Comparison of ENCODE assay signal across 22 cellular contexts in genomic region chr1:204198978-204199340, GRCh38. TPM values are rescaled to one million over a fixed set of nuclear protein-coding genes. Genes with fewer than 3 reads are reported as not detected.
DNase-seq lines count a peak whose midpoint lies in the region; ATAC-seq and TF ChIP-seq lines count a peak whose summit lies in the region.
"Had no signal": no experiment of that assay in that cellular context is flagged by ENCODE, and none has a peak within 500 bp of the region (broad histone marks: within the 10 kb centered on the region; RNA-seq: fewer than 3 reads in every experiment).

No MANE protein-coding gene starts in this region.

- H3K27ac ChIP-seq in PC-9 (peak overlapping the region; percentile 82), epithelial cell of prostate (peak overlapping the region; percentile 76), prostate gland (peak overlapping the region; percentile 43 to 60)

- TF ChIP-seq POLR2A in prostate gland (IDR thresholded peaks at IDR 0.05) = no peak

- H3K79me2 ChIP-seq in PC-9 (ENCODE audit: low read depth) = no peaks in the 10 kb centered on the region

- peaks cover 23% of the 10 kb centered on the region for H3K4me1 ChIP-seq in Caco-2
- H3K4me1 ChIP-seq in PC-9 (replicated peaks; ENCODE audit: insufficient read depth) = peaks cover 50% of the 10 kb centered on the region
- peaks cover 8% of the 10 kb centered on the region for H3K4me1 ChIP-seq in prostate gland (replicated peaks)

- H3K9me3 ChIP-seq in Caco-2 (no peaks in the 10 kb centered on the region), PC-9 (ENCODE audit: insufficient read depth, low read depth) (no peaks in the 10 kb centered on the region), prostate gland (no peaks in the 10 kb centered on the region)
- H3K9me3 ChIP-seq: heart left ventricle had no signal

- peak overlapping the region; percentile 77 for H3K4me2 ChIP-seq in PC-9

- CTCF ChIA-PET in Caco-2 (lab: Charles Lee) = interaction anchor here (0.6 to 1.6 kb wide), 7 partner anchors 8 to 200 kb away, joined by 5 to 39 read pairs (median 7); partner anchors contain the start of gene GOLT1A
- CTCF ChIA-PET in PC-9 (lab: Charles Lee) = interaction anchor here (0.6 to 3.0 kb wide), 9 partner anchors 8 to 607 kb away, joined by 3 to 64 read pairs (median 5); partner anchors contain the start of gene REN

- no peak for TF ChIP-seq CTCF in Caco-2 (IDR thresholded peaks at IDR 0.05; ENCODE audit: insufficient read depth in 1 of 2, low read depth in 1 of 2, low read length in 1 of 2, severe bottlenecking in 1 of 2, unreplicated experiment in 1 of 2)
- TF ChIP-seq CTCF in PC-9 (conservative IDR thresholded peaks at IDR 0.05) = no peak
- no peak for TF ChIP-seq CTCF in prostate gland (IDR thresholded peaks at IDR 0.05)
- TF ChIP-seq CTCF in chondrocyte (IDR thresholded peaks at IDR 0.05) = no peak
- TF ChIP-seq CTCF in progenitor cell of endocrine pancreas (IDR thresholded peaks at IDR 0.05; ENCODE audit: unreplicated experiment) = no peak

- peak overlapping the region; percentile 68 for H3K27ac Mint-ChIP-seq in Caco-2 (ENCODE audit: unreplicated experiment)
- H3K27ac Mint-ChIP-seq in chondrocyte (ENCODE audit: unreplicated experiment) = no peak overlapping the region
- no peak overlapping the region for H3K27ac Mint-ChIP-seq in progenitor cell of endocrine pancreas
- H3K27ac Mint-ChIP-seq: activated CD4-positive, alpha-beta memory T cell treated with anti-CD3 and anti-CD28 coated beads, Interleukin-2, amount 10 ng/mL, durations not matched to agents 7 days and 5 days; activated naive CD4-positive, alpha-beta T cell treated with anti-CD3 and anti-CD28 coated beads for 36 hours; natural killer cell treated with Interleukin-12 subunit alpha and Interleukin-12 subunit beta and Interleukin-15 and Interleukin-18, amount 100 ng/mL, for 72 hours; WTC11 had no signal

- H2AFZ ChIP-seq in PC-9 = peak overlapping the region; percentile 72; the same call in 1 of the 2 replicates

- BruUV-seq in Caco-2 (replicated peaks; lab: Mats Ljungman, UMichigan) (no TSS peak), PC-9 (replicated peaks; lab: Mats Ljungman, UMichigan) (TSS peak; percentile 78)

- peaks cover 21% of the 10 kb centered on the region for H3K4me1 Mint-ChIP-seq in Caco-2 (ENCODE audit: low read depth, unreplicated experiment)
- peaks cover 22% of the 10 kb centered on the region for H3K4me1 Mint-ChIP-seq in chondrocyte (ENCODE audit: low read depth)
- no peaks in the 10 kb centered on the region for H3K4me1 Mint-ChIP-seq in progenitor cell of endocrine pancreas (ENCODE audit: low read depth)

- H3K27me3 ChIP-seq in Caco-2 (replicated peaks; ENCODE audit: control insufficient read depth, insufficient read depth, low read length) = no peaks in the 10 kb centered on the region
- H3K27me3 ChIP-seq in PC-9 (ENCODE audit: insufficient read depth, low read depth) = no peaks in the 10 kb centered on the region
- no peaks in the 10 kb centered on the region for H3K27me3 ChIP-seq in prostate gland (replicated peaks; ENCODE audit: insufficient read depth)

- DNase-seq in Caco-2 = no peak
- DNase-seq in PC-9 = peak in 1 of 2 experiments; percentile 44
- no peak for DNase-seq in epithelial cell of prostate (ENCODE audit: low read depth, low spot score)
- DNase-seq in prostate gland (ENCODE audit: low spot score) = no peak
- no peak for DNase-seq in chondrocyte (ENCODE audit: low spot score)
- DNase-seq in activated naive CD4-positive, alpha-beta T cell treated with Interleukin-2 at 50 U/mL for 16 hours = no peak
- no peak for DNase-seq in progenitor cell of endocrine pancreas (ENCODE audit: low spot score, unreplicated experiment)
- DNase-seq: activated CD4-positive, alpha-beta memory T cell treated with anti-CD3 and anti-CD28 coated beads, Interleukin-2, amount 10 ng/mL, durations not matched to agents 7 days and 5 days; COR-L47; effector memory CD4-positive, alpha-beta T cell; Kasumi-1; NCI-H2081; posterior cingulate gyrus; SHP77 treated with DMSO at 0.1 percent for 48 hours had no signal

- no peak overlapping the region for H3K4me3 Mint-ChIP-seq in Caco-2 (ENCODE audit: unreplicated experiment)
- no peak overlapping the region for H3K4me3 Mint-ChIP-seq in chondrocyte (ENCODE audit: unreplicated experiment)
- H3K4me3 Mint-ChIP-seq in progenitor cell of endocrine pancreas (ENCODE audit: low read depth) = no peak overlapping the region
- H3K4me3 Mint-ChIP-seq: activated CD4-positive, alpha-beta memory T cell treated with anti-CD3 and anti-CD28 coated beads, Interleukin-2, amount 10 ng/mL, durations not matched to agents 7 days and 5 days; activated naive CD4-positive, alpha-beta T cell treated with anti-CD3 and anti-CD28 coated beads for 36 hours; natural killer cell treated with Interleukin-12 subunit alpha and Interleukin-12 subunit beta and Interleukin-15 and Interleukin-18, amount 100 ng/mL, for 72 hours; WTC11 had no signal

- no peak for ATAC-seq in GM19397 (IDR thresholded peaks at IDR 0.05; ENCODE audit: unreplicated experiment)
- ATAC-seq: natural killer cell treated with Interleukin-12 subunit alpha and Interleukin-12 subunit beta and Interleukin-15 and Interleukin-18, amount 100 ng/mL, for 72 hours had no signal

- intact Hi-C loops in Caco-2 (cut with micrococcal nuclease; ENCODE audit: unreplicated experiment) (loop anchor here (1.0 kb wide), 1 partner anchor 37 kb away; no protein-coding TSS in a partner anchor), PC-9 (cut with micrococcal nuclease; ENCODE audit: unreplicated experiment) (loop anchor here (1.0 to 2.0 kb wide), 3 partner anchors 28 to 338 kb away; partner anchors contain the start of gene SNRPE), prostate gland (cut with DNase I) (no loop called here)

- POLR2A ChIA-PET in Caco-2 (lab: Charles Lee) (interaction anchor here (1.2 kb wide), 1 partner anchor 9 kb away, joined by 3 read pairs; no protein-coding TSS in a partner anchor), PC-9 (lab: Charles Lee; ENCODE audit: unreplicated experiment) (interaction anchor here (0.5 to 0.8 kb wide), 8 partner anchors 15 to 661 kb away, joined by 3 to 11 read pairs (median 4); partner anchors contain the start of gene GOLT1A)

- H3K9me3 Mint-ChIP-seq in Caco-2 (ENCODE audit: unreplicated experiment) (peaks cover 11% of the 10 kb centered on the region), chondrocyte (ENCODE audit: low read depth) (no peaks in the 10 kb centered on the region), progenitor cell of endocrine pancreas (ENCODE audit: low read depth) (no peaks in the 10 kb centered on the region)
- H3K9me3 Mint-ChIP-seq: activated naive CD4-positive, alpha-beta T cell treated with anti-CD3 and anti-CD28 coated beads for 36 hours; natural killer cell treated with Interleukin-12 subunit alpha and Interleukin-12 subunit beta and Interleukin-15 and Interleukin-18, amount 100 ng/mL, for 72 hours had no signal

- H3K36me3 ChIP-seq in Caco-2 (ENCODE audit: control insufficient read depth, insufficient read depth, low read length) = no peaks in the 10 kb centered on the region; the same call in none of the 2 replicates
- H3K36me3 ChIP-seq in PC-9 (ENCODE audit: low read depth) = no peaks in the 10 kb centered on the region
- no peaks in the 10 kb centered on the region for H3K36me3 ChIP-seq in prostate gland
- H3K36me3 ChIP-seq: heart left ventricle had no signal

- H3K9me2 ChIP-seq in PC-9 (ENCODE audit: insufficient read depth) = no peaks in the 10 kb centered on the region

- no peaks in the 10 kb centered on the region for H4K20me1 ChIP-seq in PC-9 (ENCODE audit: insufficient read depth)

- H3K4me3 ChIP-seq in Caco-2 (ENCODE audit: low read depth, low read length) (no peak overlapping the region), PC-9 (peak overlapping the region; percentile 32; the same call in 1 of the 2 replicates), prostate gland (no peak overlapping the region)
- H3K4me3 ChIP-seq: heart left ventricle had no signal

- no peaks in the 10 kb centered on the region for H3K36me3 Mint-ChIP-seq in Caco-2 (ENCODE audit: insufficient read depth, unreplicated experiment)
- no peaks in the 10 kb centered on the region for H3K36me3 Mint-ChIP-seq in chondrocyte (ENCODE audit: low read depth)
- H3K36me3 Mint-ChIP-seq in progenitor cell of endocrine pancreas (ENCODE audit: insufficient read depth) = no peaks in the 10 kb centered on the region
- H3K36me3 Mint-ChIP-seq: natural killer cell treated with Interleukin-12 subunit alpha and Interleukin-12 subunit beta and Interleukin-15 and Interleukin-18, amount 100 ng/mL, for 72 hours; WTC11 had no signal

- WGBS in prostate gland = 62% methylated on average over 9 of the region's 9 CpGs

- H3K27me3 Mint-ChIP-seq in Caco-2 (ENCODE audit: insufficient read depth, unreplicated experiment) = no peaks in the 10 kb centered on the region
- peaks cover 9% of the 10 kb centered on the region for H3K27me3 Mint-ChIP-seq in chondrocyte (ENCODE audit: low read depth)
- H3K27me3 Mint-ChIP-seq in progenitor cell of endocrine pancreas = peaks cover 45% of the 10 kb centered on the region

- H3F3A ChIP-seq in PC-9 (ENCODE audit: insufficient read depth, low read depth) = peaks cover 34% of the 10 kb centered on the region

RNA-seq across cellular contexts. Expression of gene KISS1, which starts 2.7 kb away (rescaled TPM):
- total RNA-seq in Caco-2 (2022) (2.9 and 3.3 TPM in 2 replicates), PC-9 (2021) (4.0 and 5.2 TPM in 2 replicates), prostate gland (1 to 10 TPM in 1 of 2 donors, not detected in 1; 6.0 TPM), chondrocyte (0.77 to 0.95 TPM (median 0.82 TPM) in 3 replicates), progenitor cell of endocrine pancreas (not detected in 2 replicates)
- total RNA-seq: activated CD4-positive, alpha-beta memory T cell treated with anti-CD3 and anti-CD28 coated beads, Interleukin-2, amount 10 ng/mL, durations not matched to agents 7 days and 5 days; activated naive CD4-positive, alpha-beta T cell treated with anti-CD3 and anti-CD28 coated beads for 36 hours; cerebellum; heart left ventricle; natural killer cell treated with Interleukin-12 subunit alpha and Interleukin-12 subunit beta and Interleukin-15 and Interleukin-18, amount 100 ng/mL, for 72 hours; T-helper 2 cell treated with Interferon-gamma antibody and Interleukin-4, amounts not matched to agents 100 ng/mL and 5 ng/mL, for 36 hours had no signal

RNA-seq across cellular contexts. Expression of gene GOLT1A, which starts 14.8 kb away (rescaled TPM):
- 20.4 and 25.9 TPM in 2 replicates for total RNA-seq in Caco-2 (2022)
- 18.7 and 22.8 TPM in 2 replicates for total RNA-seq in PC-9 (2021)
- total RNA-seq in prostate gland = 1 to 10 TPM; 3.0 to 3.6 TPM
- total RNA-seq in chondrocyte = not detected in 3 replicates
- 4.2 and 5.0 TPM in 2 replicates for total RNA-seq in progenitor cell of endocrine pancreas
- total RNA-seq: activated CD4-positive, alpha-beta memory T cell treated with anti-CD3 and anti-CD28 coated beads, Interleukin-2, amount 10 ng/mL, durations not matched to agents 7 days and 5 days; activated naive CD4-positive, alpha-beta T cell treated with anti-CD3 and anti-CD28 coated beads for 36 hours; natural killer cell treated with Interleukin-12 subunit alpha and Interleukin-12 subunit beta and Interleukin-15 and Interleukin-18, amount 100 ng/mL, for 72 hours; T-helper 2 cell treated with Interferon-gamma antibody and Interleukin-4, amounts not matched to agents 100 ng/mL and 5 ng/mL, for 36 hours had no signal

RNA-seq across cellular contexts. Expression of gene REN, which starts 32.8 kb away (rescaled TPM):
- total RNA-seq in Caco-2 (2022) (not detected in 2 replicates), PC-9 (2021) (0.81 TPM in 1 of 2 replicates, not detected in the other), prostate gland (under 1 TPM in 1 of 2 donors, not detected in 1; 0.36 TPM), chondrocyte (not detected in 3 replicates), progenitor cell of endocrine pancreas (not detected in 2 replicates)
- total RNA-seq: activated CD4-positive, alpha-beta memory T cell treated with anti-CD3 and anti-CD28 coated beads, Interleukin-2, amount 10 ng/mL, durations not matched to agents 7 days and 5 days; activated naive CD4-positive, alpha-beta T cell treated with anti-CD3 and anti-CD28 coated beads for 36 hours; cerebellum; heart left ventricle; lung microvascular endothelial cell; natural killer cell treated with Interleukin-12 subunit alpha and Interleukin-12 subunit beta and Interleukin-15 and Interleukin-18, amount 100 ng/mL, for 72 hours; T-helper 2 cell treated with Interferon-gamma antibody and Interleukin-4, amounts not matched to agents 100 ng/mL and 5 ng/mL, for 36 hours; WTC11 had no signal

RNA-seq across cellular contexts. Expression of gene ETNK2, which starts 47.1 kb away (rescaled TPM):
- total RNA-seq in Caco-2 (2022) (16.2 and 21.9 TPM in 2 replicates), PC-9 (2021) (16.3 and 18.3 TPM in 2 replicates), prostate gland (10 to 100 TPM; 25.3 to 84.5 TPM), chondrocyte (10.2 to 30.2 TPM (median 10.5 TPM) in 3 replicates), progenitor cell of endocrine pancreas (22.6 and 24.5 TPM in 2 replicates)
